Comparison of ENCODE assay signal across 17 cellular contexts in genomic region chr4:111214371-111214770, GRCh38.
DNase-seq lines count a peak whose midpoint lies in the region; ATAC-seq and TF ChIP-seq lines count a peak whose summit lies in the region.
"Had no signal": no experiment of that assay in that cellular context is flagged by ENCODE, and none has a peak within 500 bp of the region (broad histone marks: within the 10 kb centered on the region; RNA-seq: fewer than 3 reads in every experiment).

No MANE protein-coding gene starts in this region.

- no peaks in the 10 kb centered on the region for H3K36me3 Mint-ChIP-seq in nephron (ENCODE audit: low read depth)

- intact Hi-C loops in dorsolateral prefrontal cortex (cut with DNase I): no loop called here

- peak overlapping the region; percentile 32 to 61 (median 59) for H3K27ac Mint-ChIP-seq in nephron
- H3K27ac Mint-ChIP-seq: CD4-positive, alpha-beta T cell had no signal

- peak overlapping the region; percentile 78 for H2AFZ ChIP-seq in smooth muscle cell (ENCODE audit: low read depth)

- H3K9ac ChIP-seq in SK-N-MC (ENCODE audit: insufficient read length) (no peak overlapping the region), smooth muscle cell (ENCODE audit: low read depth) (no peak overlapping the region)

- H3K4me1 Mint-ChIP-seq in nephron: peaks cover 46% of the 10 kb centered on the region

- H3K27ac ChIP-seq in SK-N-MC (peak overlapping the region; percentile 43), smooth muscle cell (ENCODE audit: low read depth) (no peak overlapping the region), dorsolateral prefrontal cortex (no peak overlapping the region)
- H3K27ac ChIP-seq: C4-2B had no signal

- no peaks in the 10 kb centered on the region for H3K27me3 ChIP-seq in smooth muscle cell (ENCODE audit: low read depth)
- H3K27me3 ChIP-seq in dorsolateral prefrontal cortex: peaks cover 0 to 6% (median 0%) of the 10 kb centered on the region in 45 donors

- ATAC-seq in SK-N-SH treated with all-trans-retinoic acid at 6 μM for 48 hours: no peak
- ATAC-seq: HCT116 had no signal

- H4K20me1 ChIP-seq in smooth muscle cell (ENCODE audit: low read depth): no peaks in the 10 kb centered on the region

- H3K9me3 ChIP-seq in SK-N-MC (ENCODE audit: low read depth, low read length): no peaks in the 10 kb centered on the region
- no peaks in the 10 kb centered on the region for H3K9me3 ChIP-seq in smooth muscle cell (replicated peaks; ENCODE audit: low read depth)
- H3K9me3 ChIP-seq: Caco-2 had no signal

- 74% methylated on average over 1 of the region's 1 CpG for WGBS in smooth muscle cell (ENCODE audit: low lambda C conversion rate)

- no peaks in the 10 kb centered on the region for H3K36me3 ChIP-seq in SK-N-MC (ENCODE audit: insufficient read depth, low read length)
- H3K36me3 ChIP-seq in smooth muscle cell (ENCODE audit: low read depth): no peaks in the 10 kb centered on the region

- peak overlapping the region; percentile 47 for H3K4me3 ChIP-seq in SK-N-MC
- H3K4me3 ChIP-seq in epithelial cell of esophagus (ENCODE audit: low read length): no peak overlapping the region
- H3K4me3 ChIP-seq in smooth muscle cell: no peak overlapping the region
- H3K4me3 ChIP-seq in dorsolateral prefrontal cortex: no peak overlapping the region

- TF ChIP-seq CTCF in epithelial cell of esophagus (IDR thresholded peaks at IDR 0.05; ENCODE audit: insufficient read depth, low read depth, low read length, missing control alignments) (no peak), nephron (IDR thresholded peaks at IDR 0.05; ENCODE audit: unreplicated experiment in 3 of 3) (no peak), smooth muscle cell (IDR thresholded peaks at IDR 0.05; ENCODE audit: borderline replicate concordance, insufficient read depth, poor library complexity, severe bottlenecking) (no peak), GM10266 (IDR thresholded peaks at IDR 0.05; ENCODE audit: control insufficient read depth, insufficient read depth, low read depth, missing control alignments) (no peak), dorsolateral prefrontal cortex (IDR thresholded peaks at IDR 0.05 in 54 of 56, conservative IDR thresholded peaks at IDR 0.05 in 2 of 56; ENCODE audit: low read depth in 1 of 56, partially characterized antibody in 56 of 56) (no peak)

- no peak for DNase-seq in SK-N-MC (ENCODE audit: low read depth, low spot score)
- DNase-seq in epithelial cell of esophagus (ENCODE audit: low read depth): peak; percentile 3
- no peak for DNase-seq in smooth muscle cell (lab: John Stamatoyannopoulos, UW; ENCODE audit: unreplicated experiment)
- DNase-seq in dermis blood vessel endothelial cell: no peak
- DNase-seq in GM10266 (ENCODE audit: extremely low spot score): no peak
- DNase-seq in dorsolateral prefrontal cortex: no peak
- DNase-seq: ACHN; AML-193; Caco-2; CD4-positive, alpha-beta T cell; GOT3; H7; IMR-90 had no signal

- peak overlapping the region; percentile 63 for H3K4me2 ChIP-seq in smooth muscle cell

- no peaks in the 10 kb centered on the region for H3K79me2 ChIP-seq in smooth muscle cell (ENCODE audit: low read depth)

- peaks cover 7% of the 10 kb centered on the region for H3K4me1 ChIP-seq in smooth muscle cell (ENCODE audit: low read depth)

- no peaks in the 10 kb centered on the region for H3K9me3 Mint-ChIP-seq in nephron

- no peak overlapping the region for H3K4me3 Mint-ChIP-seq in nephron
- H3K4me3 Mint-ChIP-seq: CD4-positive, alpha-beta T cell had no signal

- H3F3A ChIP-seq in smooth muscle cell (ENCODE audit: low read depth): no peaks in the 10 kb centered on the region

- no peaks in the 10 kb centered on the region for H3K27me3 Mint-ChIP-seq in nephron (ENCODE audit: low read depth)
- H3K27me3 Mint-ChIP-seq: CD4-positive, alpha-beta T cell had no signal

TF ChIP-seq in SK-N-SH treated with all-trans-retinoic acid at 6 μM for 48 hours, 23 proteins besides CTCF, POLR2A, EP300 and RAD21:
- TF ChIP-seq ZC3H10 (CRISPR knock-in tag; IDR thresholded peaks at IDR 0.05) (no peak), ARNTL (CRISPR knock-in tag; IDR thresholded peaks at IDR 0.05; ENCODE audit: borderline replicate concordance, low read depth) (no peak), SNAI2 (CRISPR knock-in tag; IDR thresholded peaks at IDR 0.05) (no peak), BACH2 (CRISPR knock-in tag; IDR thresholded peaks at IDR 0.05; ENCODE audit: borderline replicate concordance) (no peak), ISL1 (CRISPR knock-in tag; IDR thresholded peaks at IDR 0.05) (no peak), TCF4 (CRISPR knock-in tag; IDR thresholded peaks at IDR 0.05; ENCODE audit: borderline replicate concordance) (no peak), ZNF8 (CRISPR knock-in tag; IDR thresholded peaks at IDR 0.05) (no peak), ZNF70 (CRISPR knock-in tag; IDR thresholded peaks at IDR 0.05) (no peak)
TF ChIP-seq in SK-N-SH treated with all-trans-retinoic acid at 6 μM for 48 hours: peak in this region for 0.
